ENCODE assay signal across 12 cellular contexts in the genomic region with DNA sequence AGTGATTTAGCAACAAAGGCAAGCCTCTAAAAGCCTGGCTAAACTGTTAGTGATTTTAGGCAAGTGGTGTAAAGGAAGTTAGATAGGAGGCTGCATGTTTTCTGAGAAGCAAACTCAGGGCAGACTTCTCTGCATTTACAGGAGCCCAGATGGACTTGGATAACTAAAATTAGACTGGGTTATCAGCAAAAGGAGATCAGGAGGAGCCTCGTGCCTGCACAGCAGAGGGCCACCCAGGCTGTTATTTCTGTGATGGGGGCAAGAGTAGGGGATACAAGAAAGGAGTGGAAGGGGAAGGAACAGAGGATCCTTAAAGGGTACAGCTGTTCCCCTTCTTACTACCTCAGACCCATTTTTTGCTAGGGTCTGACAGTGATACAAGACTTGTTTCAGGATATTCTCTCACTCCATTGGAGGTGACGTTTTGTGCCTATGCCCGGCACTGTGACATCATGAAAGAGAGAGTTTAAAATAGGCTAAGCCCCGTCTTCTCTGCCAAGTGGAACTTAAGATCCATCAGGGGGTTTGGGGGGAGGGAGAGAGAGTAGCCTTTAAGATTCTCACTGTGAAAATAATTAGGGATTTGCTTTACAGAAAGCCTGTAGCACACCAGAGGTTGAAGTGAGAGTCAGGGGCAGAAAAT. TPM values are rescaled to one million over a fixed set of nuclear protein-coding genes. Genes with fewer than 3 reads are reported as not detected.
A peak's percentile ranks its signal among the peaks of the same experiment; 100 is the strongest.
DNase-seq lines count a peak whose midpoint lies in the region; ATAC-seq, FAIRE-seq and TF ChIP-seq lines count a peak whose summit lies in the region.
"Had no signal": no experiment of that assay in that cellular context is flagged by ENCODE, and none has a peak within 500 bp of the region (broad histone marks: within the 10 kb centered on the region; RNA-seq: fewer than 3 reads in every experiment).

No MANE protein-coding gene starts in this region.

- H3K79me1 ChIP-seq in trophoblast cell (ENCODE audit: low read length) = peaks cover 16% of the 10 kb centered on the region

- no peaks in the 10 kb centered on the region for H3K9me3 ChIP-seq in heart left ventricle
- no peaks in the 10 kb centered on the region for H3K9me3 ChIP-seq in trophoblast cell (ENCODE audit: insufficient read depth, low read depth, low read length)
- H3K9me3 ChIP-seq: upper lobe of left lung had no signal

- intact Hi-C loops in Right ventricle myocardium superior (cut with DNase I) = no loop called here
- intact Hi-C loops in Right ventricle myocardium inferior (cut with DNase I) = no loop called here
- intact Hi-C loops in heart left ventricle (cut with DNase I) = loop anchor here in 4 of 10 donors (5.0 kb wide), 1 partner anchor 50 kb away; a partner anchor contains a TSS

- no peak overlapping the region for H3K23ac ChIP-seq in trophoblast cell (ENCODE audit: low read length)

- no peak overlapping the region for H3K18ac ChIP-seq in trophoblast cell (ENCODE audit: low read length)

- no peaks in the 10 kb centered on the region for H3K79me2 ChIP-seq in trophoblast cell (ENCODE audit: control insufficient read depth, insufficient read depth, low read length, poor library complexity)

- no peak overlapping the region for H2BK120ac ChIP-seq in trophoblast cell (ENCODE audit: insufficient read depth, low read length, poor library complexity)

- H4K91ac ChIP-seq in trophoblast cell (ENCODE audit: low read depth, low read length) = peak overlapping the region; percentile 9

- H2AFZ ChIP-seq in trophoblast cell (ENCODE audit: insufficient read depth, low read length, poor library complexity) = no peak overlapping the region

- no peak overlapping the region for H2AK5ac ChIP-seq in trophoblast cell (ENCODE audit: low read length)

- no peak overlapping the region for H4K8ac ChIP-seq in trophoblast cell (ENCODE audit: low read depth, low read length)

- WGBS in heart left ventricle, 4 donors = 24 to 29% (median 24%) methylated on average over 4 of the region's 4 CpGs
- no CpG with 5 or more reads among the region's 4 CpGs for WGBS in trophoblast cell (ENCODE audit: extremely low coverage, insufficient coverage, insufficient read length)

- peak overlapping the region; percentile 6 to 91 (median 78) for H3K27ac ChIP-seq in heart left ventricle
- peak overlapping the region; percentile 37 for H3K27ac ChIP-seq in trophoblast cell (ENCODE audit: low read depth, low read length)

- H3K9ac ChIP-seq in trophoblast cell (ENCODE audit: low read length) = no peak overlapping the region

- no peak overlapping the region for H3K4ac ChIP-seq in trophoblast cell (ENCODE audit: low read depth, low read length)

- no peak for FAIRE-seq in H54 (lab: Jason Lieb, UNC)

- TF ChIP-seq CTCF in heart left ventricle (IDR thresholded peaks at IDR 0.05) = no peak

- ATAC-seq in Right ventricle myocardium superior (ENCODE audit: poor library complexity) (peak; percentile 27), Right ventricle myocardium inferior (no peak), heart left ventricle (peak; percentile 18 to 49 (median 44)), HG02571 (IDR thresholded peaks at IDR 0.05; ENCODE audit: unreplicated experiment) (no peak), HG03520 (IDR thresholded peaks at IDR 0.05; ENCODE audit: unreplicated experiment) (no peak)
- ATAC-seq: activated CD4-positive, CD25-positive, alpha-beta regulatory T cell treated with anti-CD3 and anti-CD28 coated beads, Interleukin-2, amount 50 U/mL, for 24 hours had no signal

- DNase-seq in Right ventricle myocardium superior (no peak), Right ventricle myocardium inferior (ENCODE audit: missing footprints) (no peak), heart left ventricle (no peak), trophoblast cell (peak in 1 of 2 donors; percentile 53), SW480 (ENCODE audit: low spot score) (no peak), H54 (ENCODE audit: insufficient read length, low spot score) (no peak)
- DNase-seq: NCI-H1694 treated with DMSO at 0.1 percent for 48 hours; stimulated activated CD4-positive, alpha-beta T cell treated with anti-CD3 and anti-CD28 coated beads, Interleukin-1b, Interleukin-23, amount 100 ng/mL, for 48 hours; upper lobe of left lung had no signal

- no peak overlapping the region for H3K4me3 ChIP-seq in heart left ventricle
- no peak overlapping the region for H3K4me3 ChIP-seq in trophoblast cell (ENCODE audit: low read depth, low read length)
- H3K4me3 ChIP-seq: upper lobe of left lung had no signal

- TF ChIP-seq POLR2A in heart left ventricle (IDR thresholded peaks at IDR 0.05) (no peak), H54 (IDR thresholded peaks at IDR 0.05; ENCODE audit: low read depth, low read length) (no peak)

- H2BK12ac ChIP-seq in trophoblast cell (ENCODE audit: low read length) = peak overlapping the region; percentile 21

- H3K36me3 ChIP-seq in heart left ventricle (peaks cover 0 to 58% (median 3%) of the 10 kb centered on the region in 9 donors), trophoblast cell (ENCODE audit: control insufficient read depth in 1 of 2, insufficient read depth in 2 of 2, low read length in 2 of 2) (no peaks in the 10 kb centered on the region)
- H3K36me3 ChIP-seq: upper lobe of left lung had no signal

- peaks cover 3 to 90% (median 52%) of the 10 kb centered on the region in 12 donors for H3K4me1 ChIP-seq in heart left ventricle
- H3K4me1 ChIP-seq in trophoblast cell (ENCODE audit: control insufficient read depth in 1 of 2, insufficient read depth in 2 of 2, low read length in 2 of 2) = peaks cover 23 to 36% of the 10 kb centered on the region in 2 experiments

- H3K27me3 ChIP-seq in heart left ventricle (no peaks in the 10 kb centered on the region), trophoblast cell (ENCODE audit: insufficient read depth, low read length) (no peaks in the 10 kb centered on the region)
- H3K27me3 ChIP-seq: upper lobe of left lung had no signal

- no peak overlapping the region for H4K12ac ChIP-seq in trophoblast cell (ENCODE audit: low read depth, low read length)

- H3K14ac ChIP-seq in trophoblast cell (ENCODE audit: low read length) = no peak overlapping the region

- H3K4me2 ChIP-seq in trophoblast cell (ENCODE audit: low read length) = peak overlapping the region; percentile 47

- H2BK5ac ChIP-seq in trophoblast cell (ENCODE audit: low read depth, low read length, poor library complexity) = peak overlapping the region; percentile 18

RNA-seq across cellular contexts. Expression of a gene that starts 49.5 kb away (rescaled TPM):
- 90.0 TPM for total RNA-seq in Right ventricle myocardium superior
- 71.6 TPM for total RNA-seq in Right ventricle myocardium inferior
- total RNA-seq in heart left ventricle = 10 to 100 TPM; 21.7 to 73.2 (median 44.1) TPM
- 10 to 100 TPM; 18.2 to 30.1 TPM for polyA plus RNA-seq in heart left ventricle
- polyA plus RNA-seq in trophoblast cell (2013) = 57.0 and 61.1 TPM in 2 replicates

Comparison
In these comparisons a context has a peak if more than half of its experiments do, and no peak if none do; other contexts are left out.
1. ATAC-seq: peak in Right ventricle myocardium superior (single experiment) and heart left ventricle (4 of 4); none in Right ventricle myocardium inferior (single experiment), HG02571 (single experiment) and HG03520 (single experiment).